Comparison of ENCODE assay signal across 8 cellular contexts in the genomic region with DNA sequence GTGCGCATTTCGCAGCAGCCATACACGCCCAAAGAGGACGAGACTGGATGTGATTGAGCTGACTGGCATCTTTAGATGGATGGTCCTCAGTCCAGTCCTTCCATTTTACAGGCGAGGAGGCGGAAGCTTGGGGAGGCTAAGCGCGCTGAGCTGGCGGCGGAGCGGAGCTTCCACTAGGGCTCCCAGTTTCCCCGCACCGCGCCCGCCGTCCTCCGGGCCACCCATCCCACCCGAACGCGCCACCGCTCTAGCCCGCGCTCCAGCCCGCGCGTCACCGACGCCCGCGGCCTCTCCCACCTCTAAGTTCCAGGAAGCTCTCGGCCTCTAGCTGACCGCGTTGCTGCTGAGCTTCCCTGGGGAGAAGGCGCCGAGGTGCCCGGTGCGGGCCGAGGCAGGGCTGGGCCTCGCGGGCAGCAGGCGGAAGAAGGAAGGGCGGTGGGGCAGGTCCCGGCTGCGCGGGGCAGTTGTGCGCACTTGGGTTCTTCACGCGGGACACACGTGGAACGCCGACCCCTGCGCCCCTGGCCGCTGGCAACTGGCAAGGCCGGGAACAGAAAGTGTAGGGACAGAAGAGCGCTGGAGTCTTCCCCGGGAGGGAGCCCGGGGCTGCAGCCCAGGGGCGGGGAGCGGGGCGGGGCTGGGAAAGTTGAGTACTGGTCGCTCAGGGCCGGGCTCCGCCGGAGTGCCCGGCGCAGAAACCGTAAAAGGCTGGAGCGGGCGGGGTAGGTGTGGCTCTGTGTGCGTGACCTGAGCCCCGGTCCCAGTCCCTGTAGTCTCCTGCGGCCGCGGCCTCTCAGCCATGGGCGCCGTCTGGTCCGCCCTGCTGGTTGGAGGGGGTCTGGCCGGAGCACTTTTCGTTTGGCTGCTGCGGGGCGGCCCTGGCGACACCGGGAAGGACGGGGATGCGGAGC. TPM values are rescaled to one million over a fixed set of nuclear protein-coding genes. Genes with fewer than 3 reads are reported as not detected.
DNase-seq lines count a peak whose midpoint lies in the region; TF ChIP-seq lines count a peak whose summit lies in the region.

A gene (plus strand): TSS at position 763 of the 911 bp plus-strand sequence. CDS start 37 bp downstream, at position 800.

- H3K36me3 ChIP-seq in MM.1S (replicated peaks; ENCODE audit: insufficient read depth, low read length), result peaks cover 10% of the 10 kb centered on the region

- H3K27ac ChIP-seq in MM.1S (ENCODE audit: low read length) (peak within 1 kb of the TSS; percentile 77), VCaP (peak within 1 kb of the TSS; percentile 93)

- peak within 1 kb of the TSS; percentile 89 for H3K9ac ChIP-seq in MM.1S (ENCODE audit: low read length)

- TF ChIP-seq CTCF in MM.1S (IDR thresholded peaks at IDR 0.05; ENCODE audit: low read length) (no peak), VCaP (conservative IDR thresholded peaks at IDR 0.05) (no peak)

- peak within 1 kb of the TSS; percentile 81 for H2AFZ ChIP-seq in MM.1S (ENCODE audit: low read length)

- H3K79me2 ChIP-seq in MM.1S (ENCODE audit: low read length), result peaks cover 74% of the 10 kb centered on the region

- H3K4me3 ChIP-seq in MM.1S (ENCODE audit: low read length), result peak within 1 kb of the TSS; percentile 96

- H3K9me2 ChIP-seq in MM.1S (replicated peaks; ENCODE audit: insufficient read depth, low read length), result no peaks in the 10 kb centered on the region

- H3K4me2 ChIP-seq in MM.1S (ENCODE audit: low read depth, low read length), result peak within 1 kb of the TSS; percentile 86

- no peaks in the 10 kb centered on the region for H3K27me3 ChIP-seq in MM.1S (replicated peaks; ENCODE audit: insufficient read depth, low read length)

- H4K20me1 ChIP-seq in MM.1S (ENCODE audit: insufficient read depth, low read length), result no peaks in the 10 kb centered on the region

- H3F3A ChIP-seq in MM.1S (ENCODE audit: insufficient read depth, low read length), result peaks cover 41% of the 10 kb centered on the region

- H3K4me1 ChIP-seq in MM.1S (ENCODE audit: low read length), result peaks cover 43% of the 10 kb centered on the region

- no peaks in the 10 kb centered on the region for H3K9me3 ChIP-seq in MM.1S (replicated peaks; ENCODE audit: insufficient read depth, low read length)

- DNase-seq in NCI-H524 (lab: John Stamatoyannopoulos, UW) (peak; percentile 25 to 45), NCI-H524 treated with DMSO at 0.1 percent for 48 hours (lab: John Stamatoyannopoulos, UW) (no peak), MM.1S (peak; percentile 76), dermis blood vessel endothelial cell (peak; percentile 36), left kidney (ENCODE audit: low read depth, low spot score) (peak; percentile 87), NCI-H2029 (lab: John Stamatoyannopoulos, UW) (no peak)
- peak; percentile 28 to 49 for DNase-seq in stimulated activated CD4-positive, alpha-beta T cell treated with anti-CD3 and anti-CD28 coated beads, Interleukin-2, amount 100 ng/mL, for 24 hours

RNA-seq across cellular contexts. Expression of the gene that starts here (rescaled TPM):
- total RNA-seq in dermis blood vessel endothelial cell, result 1.0 and 1.3 TPM in 2 replicates

Comparison
In these comparisons a context has a peak if more than half of its experiments do, and no peak if none do; other contexts are left out.
1. DNase-seq: peak in NCI-H524 (2 of 2), MM.1S (single experiment), dermis blood vessel endothelial cell (single experiment), left kidney (single experiment) and stimulated activated CD4-positive, alpha-beta T cell treated with anti-CD3 and anti-CD28 coated beads, Interleukin-2, amount 100 ng/mL, for 24 hours (2 of 2); none in NCI-H524 treated with DMSO at 0.1 percent for 48 hours (single experiment) and NCI-H2029 (single experiment).